Comparison of ENCODE assay signal across 7 cellular contexts in genomic region chr4:38034986-38035882, GRCh38.
DNase-seq lines count a peak whose midpoint lies in the region; ATAC-seq and TF ChIP-seq lines count a peak whose summit lies in the region.

No MANE protein-coding gene starts in this region.

- POLR2A ChIA-PET in HEK293 (lab: Yijun Ruan, JAX), result interaction anchor here (0.7 kb wide), 1 partner anchor 208 kb away, joined by 3 read pairs; the partner anchor contains the start of gene PGM2

- no peaks in the 10 kb centered on the region for H3K4me1 Mint-ChIP-seq in activated T-helper 1 cell treated with anti-CD3 and anti-CD28 coated beads, Interleukin-12 subunit alpha, Interleukin-12 subunit beta, Interleukin-2, Interleukin-4 antibody, amounts not matched to agents 30 ng/mL and 10 ng/mL and 1 ng/mL, durations not matched to agents 14 hours and 24 hours and 36 hours (ENCODE audit: low read depth)

- H3K27ac Mint-ChIP-seq in activated T-helper 1 cell treated with anti-CD3 and anti-CD28 coated beads, Interleukin-12 subunit alpha, Interleukin-12 subunit beta, Interleukin-2, Interleukin-4 antibody, amounts not matched to agents 30 ng/mL and 10 ng/mL and 1 ng/mL, durations not matched to agents 14 hours and 24 hours and 36 hours, result no peak overlapping the region

- intact Hi-C loops in activated T-helper 1 cell treated with anti-CD3 and anti-CD28 coated beads, Interleukin-12 subunit alpha, Interleukin-12 subunit beta, Interleukin-2, Interleukin-4 antibody, amounts not matched to agents 30 ng/mL and 10 ng/mL and 1 ng/mL, durations not matched to agents 14 hours and 24 hours and 36 hours (cut with micrococcal nuclease), result loop anchor here (1.0 to 5.0 kb wide), 5 partner anchors 56 to 582 kb away; a partner anchor contains a TSS

- H3K27me3 Mint-ChIP-seq in activated T-helper 1 cell treated with anti-CD3 and anti-CD28 coated beads, Interleukin-12 subunit alpha, Interleukin-12 subunit beta, Interleukin-2, Interleukin-4 antibody, amounts not matched to agents 30 ng/mL and 10 ng/mL and 1 ng/mL, durations not matched to agents 14 hours and 24 hours and 36 hours (ENCODE audit: insufficient read depth), result no peaks in the 10 kb centered on the region

- H3K27ac ChIP-seq in HEK293 (ENCODE audit: extremely low read depth, low read depth, low read length), result no peak overlapping the region

- no peaks in the 10 kb centered on the region for H3K4me1 ChIP-seq in HEK293 (ENCODE audit: control insufficient read depth, insufficient read depth, low read length)

- CTCF ChIA-PET in HEK293 (lab: Yijun Ruan, JAX), result interaction anchor here (0.6 to 4.6 kb wide), 11 partner anchors 102 to 605 kb away, joined by 3 to 34 read pairs (median 3); a partner anchor contains a TSS

- H3K9me3 ChIP-seq in HEK293 (ENCODE audit: control insufficient read depth, insufficient read depth, low read depth, low read length), result no peaks in the 10 kb centered on the region

- peaks cover 14% of the 10 kb centered on the region for H3K36me3 Mint-ChIP-seq in activated T-helper 1 cell treated with anti-CD3 and anti-CD28 coated beads, Interleukin-12 subunit alpha, Interleukin-12 subunit beta, Interleukin-2, Interleukin-4 antibody, amounts not matched to agents 30 ng/mL and 10 ng/mL and 1 ng/mL, durations not matched to agents 14 hours and 24 hours and 36 hours (ENCODE audit: low read depth)

- ATAC-seq in stimulated activated naive CD8-positive, alpha-beta T cell treated with anti-CD3 and anti-CD28 coated beads, Interleukin-15, Interleukin-2, amounts not matched to agents 100 U/mL and 50 U/mL, for 24 hours, result no peak

- no peaks in the 10 kb centered on the region for H3K9me3 Mint-ChIP-seq in activated T-helper 1 cell treated with anti-CD3 and anti-CD28 coated beads, Interleukin-12 subunit alpha, Interleukin-12 subunit beta, Interleukin-2, Interleukin-4 antibody, amounts not matched to agents 30 ng/mL and 10 ng/mL and 1 ng/mL, durations not matched to agents 14 hours and 24 hours and 36 hours

- no peak for TF ChIP-seq CTCF in HEK293 (tag by site-specific recombination; IDR thresholded peaks at IDR 0.05)
- TF ChIP-seq CTCF in astrocyte of the cerebellum (IDR thresholded peaks at IDR 0.05; ENCODE audit: low read depth, low read length, missing control alignments), result peak; percentile 61

- DNase-seq in DMS53 treated with DMSO at 0.1 percent for 48 hours (lab: John Stamatoyannopoulos, UW; ENCODE audit: unreplicated experiment) (peak; percentile 83), NCI-H526 treated with DMSO at 0.1 percent for 48 hours (lab: John Stamatoyannopoulos, UW) (peak; percentile 28), astrocyte of the cerebellum (ENCODE audit: low read depth) (peak; percentile 60), iPS-NIHi7 (ENCODE audit: extremely low spot score) (peak; percentile 65)
- DNase-seq in stimulated activated naive CD8-positive, alpha-beta T cell treated with anti-CD3 and anti-CD28 coated beads, Interleukin-15, Interleukin-2, amounts not matched to agents 100 U/mL and 50 U/mL, for 24 hours, result peak; percentile 30
- DNase-seq in activated T-helper 1 cell treated with anti-CD3 and anti-CD28 coated beads, Interleukin-12 subunit alpha, Interleukin-12 subunit beta, Interleukin-2, Interleukin-4 antibody, amounts not matched to agents 30 ng/mL and 10 ng/mL and 1 ng/mL, durations not matched to agents 14 hours and 24 hours and 36 hours (ENCODE audit: low spot score), result no peak

- peaks cover 0 to 14% of the 10 kb centered on the region in 2 experiments; a peak in 1 of 3 replicates for H3K36me3 ChIP-seq in HEK293 (ENCODE audit: control insufficient read depth in 2 of 2, insufficient read depth in 1 of 2, low read length in 2 of 2)

- in situ Hi-C loops in astrocyte of the cerebellum (cut with HindIII; ENCODE audit: low sequenced_read_pairs), result no loop called here

- no peak overlapping the region for H3K4me3 Mint-ChIP-seq in activated T-helper 1 cell treated with anti-CD3 and anti-CD28 coated beads, Interleukin-12 subunit alpha, Interleukin-12 subunit beta, Interleukin-2, Interleukin-4 antibody, amounts not matched to agents 30 ng/mL and 10 ng/mL and 1 ng/mL, durations not matched to agents 14 hours and 24 hours and 36 hours

- H3K4me3 ChIP-seq in HEK293 (ENCODE audit: low read depth, low read length), result no peak overlapping the region
- no peak overlapping the region for H3K4me3 ChIP-seq in astrocyte of the cerebellum (ENCODE audit: low read depth, low read length)

TF ChIP-seq in HEK293, 187 proteins besides CTCF, POLR2A, EP300 and RAD21:
- TF ChIP-seq ZNF660 (tag by site-specific recombination; IDR thresholded peaks at IDR 0.05) (no peak), ZNF654 (tag by site-specific recombination; IDR thresholded peaks at IDR 0.05; ENCODE audit: low read depth) (peak; percentile 58)
TF ChIP-seq in HEK293: peak in this region for 1.
